Comparison of ENCODE assay signal across 13 cellular contexts in the genomic region with DNA sequence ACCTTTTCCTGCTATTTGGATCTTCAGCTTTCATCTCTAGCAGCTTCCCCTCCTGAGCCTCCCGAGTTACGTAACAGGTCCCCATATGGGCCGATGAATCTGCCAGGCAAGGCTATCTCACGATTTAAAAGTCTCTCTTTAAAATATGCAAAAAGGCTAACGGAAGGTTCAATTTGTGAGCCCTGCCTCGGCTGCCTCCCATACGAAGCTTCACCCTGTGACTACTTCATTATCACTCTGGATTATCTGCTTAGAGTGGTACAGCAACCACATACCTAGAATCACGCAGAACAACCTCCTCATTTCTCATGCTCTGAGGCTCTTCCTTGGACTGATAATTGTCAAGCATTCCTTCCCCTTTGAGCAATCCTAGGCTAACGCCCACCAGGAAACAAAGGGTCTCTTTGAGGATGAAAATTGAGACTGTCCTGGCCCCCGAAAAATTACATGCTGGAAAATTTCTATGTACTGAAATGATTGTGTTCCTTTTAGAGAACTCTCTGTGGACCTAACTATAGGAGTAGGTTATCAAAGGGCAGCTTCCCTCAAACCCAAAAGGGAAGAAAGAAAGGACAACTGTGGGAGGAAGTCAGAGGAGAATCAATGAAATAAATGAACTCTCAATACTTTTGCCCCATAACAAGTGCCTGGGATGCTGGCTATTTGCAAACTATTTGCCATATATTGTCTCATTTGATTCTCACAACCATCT.
DNase-seq lines count a peak whose midpoint lies in the region; ATAC-seq, FAIRE-seq and TF ChIP-seq lines count a peak whose summit lies in the region.
"Had no signal": no experiment of that assay in that cellular context is flagged by ENCODE, and none has a peak within 500 bp of the region (broad histone marks: within the 10 kb centered on the region; RNA-seq: fewer than 3 reads in every experiment).

No MANE protein-coding gene starts in this region.

- intact Hi-C loops in sciatic nerve (cut with DNase I), result no loop called here

- DNase-seq in GM19239 (ENCODE audit: insufficient read length, low spot score) (no peak), SK-MEL-5 (ENCODE audit: low read depth, low spot score) (peak; percentile 23), foreskin melanocyte (peak; percentile 42), sciatic nerve (ENCODE audit: low spot score) (no peak), omental fat pad (ENCODE audit: low spot score) (no peak), NCI-H82 (lab: John Stamatoyannopoulos, UW) (no peak)
- DNase-seq: DND-41, GOT3, NCI-H2029 treated with DMSO at 0.1 percent for 48 hours, RPMI8226 had no signal

- in situ Hi-C loops in SK-MEL-5 (cut with HindIII; ENCODE audit: low pct_unique_long_range_greater_than_20kb, low sequenced_read_pairs), result no loop called here

- peak; percentile 67 for FAIRE-seq in GM19239 (lab: Jason Lieb, UNC)
- FAIRE-seq: endometrium had no signal

- no peak for TF ChIP-seq CTCF in omental fat pad (IDR thresholded peaks at IDR 0.05)

- ATAC-seq in sciatic nerve (peak; percentile 76), GM19395 (IDR thresholded peaks at IDR 0.05; ENCODE audit: unreplicated experiment) (no peak), GM18517 (IDR thresholded peaks at IDR 0.05; ENCODE audit: unreplicated experiment) (no peak), omental fat pad (ENCODE audit: low FRiP score) (no peak)

Comparison
In these comparisons a context has a peak if more than half of its experiments do, and no peak if none do; other contexts are left out.
1. DNase-seq: peak in SK-MEL-5 (single experiment) and foreskin melanocyte (single experiment); none in GM19239 (single experiment), sciatic nerve (single experiment), omental fat pad (single experiment) and NCI-H82 (single experiment).